ENCODE assay signal across 8 cellular contexts in genomic region chr5:1380011-1380817, GRCh38. TPM values are rescaled to one million over a fixed set of nuclear protein-coding genes. Genes with fewer than 3 reads are reported as not detected.
DNase-seq lines count a peak whose midpoint lies in the region; ATAC-seq and TF ChIP-seq lines count a peak whose summit lies in the region.

No MANE protein-coding gene starts in this region.

- ATAC-seq in HG03342 (IDR thresholded peaks at IDR 0.05; ENCODE audit: unreplicated experiment) = peak; percentile 84
- peak; percentile 78 for ATAC-seq in lung (ENCODE audit: insufficient read depth, low FRiP score)

- H3K4me1 ChIP-seq in lung (ENCODE audit: control insufficient read depth in 2 of 2, insufficient read depth in 2 of 2, low read length in 2 of 2) = peaks cover 0 to 3% of the 10 kb centered on the region in 2 donors

- DNase-seq in NCI-H82 (lab: John Stamatoyannopoulos, UW) (peak; percentile 23), NCI-H82 treated with DMSO at 0.1 percent for 48 hours (lab: John Stamatoyannopoulos, UW; ENCODE audit: unreplicated experiment) (no peak), cardiac fibroblast (ENCODE audit: low read depth in 2 of 2) (peak; percentile 47 to 60), lung (ENCODE audit: low spot score) (peak; percentile 69), T1000 (lab: John Stamatoyannopoulos, UW) (no peak)
- peak; percentile 24 for DNase-seq in stimulated activated CD8-positive, alpha-beta memory T cell treated with anti-CD3 and anti-CD28 coated beads, Interleukin-7, amount 100 ng/mL, for 24 hours (ENCODE audit: low read depth)

- 21 to 30% methylated on average over 34 of the region's 34 CpGs for WGBS in lung, 2 donors

- no peak overlapping the region for H3K4me3 ChIP-seq in WI38 (ENCODE audit: low read depth, low read length)
- no peak overlapping the region for H3K4me3 ChIP-seq in cardiac fibroblast (replicated peaks in 1 of 2; ENCODE audit: low read depth in 2 of 2, low read length in 2 of 2)
- no peak overlapping the region for H3K4me3 ChIP-seq in lung

- no peak overlapping the region for H3K27ac ChIP-seq in lung (ENCODE audit: low read depth in 1 of 2, low read length in 1 of 2)

- no peaks in the 10 kb centered on the region for H3K36me3 ChIP-seq in lung (ENCODE audit: control insufficient read depth in 2 of 2, insufficient read depth in 2 of 2, low read length in 2 of 2)

- no peaks in the 10 kb centered on the region for H3K27me3 ChIP-seq in lung (ENCODE audit: control insufficient read depth, insufficient read depth)

- H3K9me3 ChIP-seq in lung (ENCODE audit: control insufficient read depth in 2 of 2, insufficient read depth in 1 of 2, low read length in 1 of 2) = no peaks in the 10 kb centered on the region

- TF ChIP-seq CTCF in WI38 (IDR thresholded peaks at IDR 0.05; ENCODE audit: low read depth, low read length) (peak; percentile 10; the same call in 1 of the 2 replicates), cardiac fibroblast (IDR thresholded peaks at IDR 0.05; ENCODE audit: low read depth, low read length) (peak; percentile 18), lung (IDR thresholded peaks at IDR 0.05; ENCODE audit: control extremely low read depth, extremely low read depth) (peak; percentile 33)

RNA-seq across cellular contexts. Expression of gene CLPTM1L, which starts 35.3 kb away (rescaled TPM):
- total RNA-seq in lung = 100 to 1,000 TPM; 142 to 153 TPM
- 100 to 1,000 TPM in 1 of 2 donors, 10 to 100 TPM in 1; 79.0 to 147 TPM for polyA plus RNA-seq in lung

Comparison
In these comparisons a context has a peak if more than half of its experiments do, and no peak if none do; other contexts are left out.
1. DNase-seq: peak in NCI-H82 (single experiment), cardiac fibroblast (2 of 2), lung (single experiment) and stimulated activated CD8-positive, alpha-beta memory T cell treated with anti-CD3 and anti-CD28 coated beads, Interleukin-7, amount 100 ng/mL, for 24 hours (single experiment); none in NCI-H82 treated with DMSO at 0.1 percent for 48 hours (single experiment) and T1000 (single experiment).
2. Peak in every context shown above with its lines, with median percentiles within 50 percentile points of each other: CTCF ChIP-seq.